ENCODE assay signal across 13 cellular contexts in genomic region chr6:132865364-132865763, GRCh38. TPM values are rescaled to one million over a fixed set of nuclear protein-coding genes. Genes with fewer than 3 reads are reported as not detected.
DNase-seq lines count a peak whose midpoint lies in the region; ATAC-seq and TF ChIP-seq lines count a peak whose summit lies in the region.
"Had no signal": no experiment of that assay in that cellular context is flagged by ENCODE, and none has a peak within 500 bp of the region (broad histone marks: within the 10 kb centered on the region; RNA-seq: fewer than 3 reads in every experiment).

No MANE protein-coding gene starts in this region.

- ATAC-seq in activated T-cell treated with anti-CD3 and anti-CD28 coated beads, Interleukin-2, amount 50 U/mL, for 72 hours (replicated peaks in 1 of 2): peak; percentile 97 to 99
- ATAC-seq in GM21619 (IDR thresholded peaks at IDR 0.05; ENCODE audit: unreplicated experiment): peak; percentile 98
- peak; percentile 99 for ATAC-seq in HG03103 (IDR thresholded peaks at IDR 0.05; ENCODE audit: low read depth, unreplicated experiment)
- peak; percentile 77 for ATAC-seq in stimulated activated naive CD8-positive, alpha-beta T cell treated with anti-CD3 and anti-CD28 coated beads, Interleukin-15, Interleukin-2, amounts not matched to agents 100 U/mL and 50 U/mL, for 24 hours
- ATAC-seq in psoas muscle: no peak
- ATAC-seq in foreskin keratinocyte: no peak

- TF ChIP-seq CTCF in psoas muscle (IDR thresholded peaks at IDR 0.05) (no peak), foreskin keratinocyte (conservative IDR thresholded peaks at IDR 0.05) (no peak)

- H3K27me3 Mint-ChIP-seq in activated T-cell treated with anti-CD3 and anti-CD28 coated beads, Interleukin-2, amount 50 U/mL, for 72 hours (ENCODE audit: low read depth): peaks cover 17% of the 10 kb centered on the region
- H3K27me3 Mint-ChIP-seq in activated T-cell treated with anti-CD3 and anti-CD28 coated beads, Interleukin-2, amount 50 U/mL, for 24 hours: peaks cover 25% of the 10 kb centered on the region

- no peaks in the 10 kb centered on the region for H3K9me3 ChIP-seq in psoas muscle
- H3K9me3 ChIP-seq: ascending aorta, right atrium auricular region had no signal

- H3K27ac Mint-ChIP-seq in activated T-cell treated with anti-CD3 and anti-CD28 coated beads, Interleukin-2, amount 50 U/mL, for 72 hours: no peak overlapping the region
- H3K27ac Mint-ChIP-seq in activated T-cell treated with anti-CD3 and anti-CD28 coated beads, Interleukin-2, amount 50 U/mL, for 24 hours: no peak overlapping the region

- H3K4me1 ChIP-seq in psoas muscle: no peaks in the 10 kb centered on the region
- H3K4me1 ChIP-seq in foreskin keratinocyte: no peaks in the 10 kb centered on the region
- H3K4me1 ChIP-seq: ascending aorta, right atrium auricular region had no signal

- H3K36me3 Mint-ChIP-seq in activated T-cell treated with anti-CD3 and anti-CD28 coated beads, Interleukin-2, amount 50 U/mL, for 72 hours (ENCODE audit: insufficient read depth in 2 of 2): no peaks in the 10 kb centered on the region
- no peaks in the 10 kb centered on the region for H3K36me3 Mint-ChIP-seq in activated T-cell treated with anti-CD3 and anti-CD28 coated beads, Interleukin-2, amount 50 U/mL, for 24 hours (ENCODE audit: low read depth)

- 79 to 86% (median 82%) methylated on average over 1 of the region's 1 CpG for WGBS in psoas muscle, 3 donors

- peaks cover 5% of the 10 kb centered on the region for H3K4me1 Mint-ChIP-seq in activated T-cell treated with anti-CD3 and anti-CD28 coated beads, Interleukin-2, amount 50 U/mL, for 72 hours (ENCODE audit: low read depth)
- H3K4me1 Mint-ChIP-seq in activated T-cell treated with anti-CD3 and anti-CD28 coated beads, Interleukin-2, amount 50 U/mL, for 24 hours (ENCODE audit: low read depth): peaks cover 7% of the 10 kb centered on the region

- H3K4me3 ChIP-seq in psoas muscle: no peak overlapping the region
- H3K4me3 ChIP-seq: ascending aorta, right atrium auricular region had no signal

- no peaks in the 10 kb centered on the region for H3K9me3 Mint-ChIP-seq in activated T-cell treated with anti-CD3 and anti-CD28 coated beads, Interleukin-2, amount 50 U/mL, for 72 hours
- H3K9me3 Mint-ChIP-seq in activated T-cell treated with anti-CD3 and anti-CD28 coated beads, Interleukin-2, amount 50 U/mL, for 24 hours: no peaks in the 10 kb centered on the region

- H3K27ac ChIP-seq in psoas muscle (no peak overlapping the region), foreskin keratinocyte (no peak overlapping the region)
- H3K27ac ChIP-seq: ascending aorta, right atrium auricular region had no signal

- H3K27me3 ChIP-seq in psoas muscle (ENCODE audit: insufficient read depth in 3 of 3, low read length in 2 of 3): no peaks in the 10 kb centered on the region
- H3K27me3 ChIP-seq in foreskin keratinocyte: no peaks in the 10 kb centered on the region
- H3K27me3 ChIP-seq: ascending aorta, right atrium auricular region had no signal

- DNase-seq in activated T-cell treated with anti-CD3 and anti-CD28 coated beads, Interleukin-2, amount 50 U/mL, for 72 hours: peak; percentile 32 to 36
- DNase-seq in activated T-cell treated with anti-CD3 and anti-CD28 coated beads, Interleukin-2, amount 50 U/mL, for 24 hours: no peak
- DNase-seq in stimulated activated naive CD8-positive, alpha-beta T cell treated with anti-CD3 and anti-CD28 coated beads, Interleukin-15, Interleukin-2, amounts not matched to agents 100 U/mL and 50 U/mL, for 24 hours: no peak
- no peak for DNase-seq in psoas muscle
- DNase-seq in middle frontal gyrus (ENCODE audit: extremely low spot score, low spot score): no peak
- no peak for DNase-seq in foreskin keratinocyte
- DNase-seq: DMS79, NCI-H2029 treated with DMSO at 0.1 percent for 48 hours, T-helper 1 cell had no signal

- intact Hi-C loops in psoas muscle (cut with DNase I): no loop called here

- H3K4me3 Mint-ChIP-seq in activated T-cell treated with anti-CD3 and anti-CD28 coated beads, Interleukin-2, amount 50 U/mL, for 72 hours: no peak overlapping the region
- no peak overlapping the region for H3K4me3 Mint-ChIP-seq in activated T-cell treated with anti-CD3 and anti-CD28 coated beads, Interleukin-2, amount 50 U/mL, for 24 hours

- no peaks in the 10 kb centered on the region for H3K36me3 ChIP-seq in psoas muscle (ENCODE audit: insufficient read depth in 1 of 2, low read depth in 1 of 2)
- H3K36me3 ChIP-seq: ascending aorta, right atrium auricular region had no signal

RNA-seq across cellular contexts. Expression of gene RPS12, which starts 51.0 kb away (rescaled TPM):
- 1,000 to 10,000 TPM; 1,863 to 1,938 TPM for total RNA-seq in activated T-cell treated with anti-CD3 and anti-CD28 coated beads, Interleukin-2, amount 50 U/mL, for 72 hours
- total RNA-seq in psoas muscle: 100 to 1,000 TPM; 426 to 649 (median 594) TPM
- 1,000 to 10,000 TPM; 1,487 to 2,233 (median 1,787) TPM for polyA plus RNA-seq in psoas muscle
- total RNA-seq in foreskin keratinocyte: 1,900 and 1,921 TPM in 2 replicates
- polyA plus RNA-seq in foreskin keratinocyte: 3,040 and 3,224 TPM in 2 replicates

Comparison
In these comparisons a context has a peak if more than half of its experiments do, and no peak if none do; other contexts are left out.
1. DNase-seq: peak in activated T-cell treated with anti-CD3 and anti-CD28 coated beads, Interleukin-2, amount 50 U/mL, for 72 hours (2 of 2); none in activated T-cell treated with anti-CD3 and anti-CD28 coated beads, Interleukin-2, amount 50 U/mL, for 24 hours (single experiment), stimulated activated naive CD8-positive, alpha-beta T cell treated with anti-CD3 and anti-CD28 coated beads, Interleukin-15, Interleukin-2, amounts not matched to agents 100 U/mL and 50 U/mL, for 24 hours (single experiment), psoas muscle (0 of 2), middle frontal gyrus (single experiment) and foreskin keratinocyte (0 of 2).
2. ATAC-seq: peak in activated T-cell treated with anti-CD3 and anti-CD28 coated beads, Interleukin-2, amount 50 U/mL, for 72 hours (2 of 2), GM21619 (single experiment), HG03103 (single experiment) and stimulated activated naive CD8-positive, alpha-beta T cell treated with anti-CD3 and anti-CD28 coated beads, Interleukin-15, Interleukin-2, amounts not matched to agents 100 U/mL and 50 U/mL, for 24 hours (single experiment); none in psoas muscle (0 of 4) and foreskin keratinocyte (single experiment).